In genomic region chr1:21963477-21964217, GRCh38 we compare ENCODE assay signal across 8 cellular contexts. TPM values are rescaled to one million over a fixed set of nuclear protein-coding genes. Genes with fewer than 3 reads are reported as not detected.
DNase-seq lines count a peak whose midpoint lies in the region; ATAC-seq and TF ChIP-seq lines count a peak whose summit lies in the region.

No MANE protein-coding gene starts in this region.

- H3K36me3 Mint-ChIP-seq in nephron progenitor cell (ENCODE audit: low read depth): no peaks in the 10 kb centered on the region

- no peak overlapping the region for H3K4me2 ChIP-seq in OCI-LY3 (ENCODE audit: low read length)

- DNase-seq in DMS114 treated with DMSO at 0.1 percent for 48 hours (lab: John Stamatoyannopoulos, UW; ENCODE audit: unreplicated experiment) (peak; percentile 41), HT-29 (ENCODE audit: low spot score) (peak; percentile 99), activated T-cell treated with anti-CD3 and anti-CD28 coated beads for 4 hours (peak; percentile 77), fibroblast of gingiva (ENCODE audit: low read depth) (peak; percentile 41), nephron progenitor cell (peak; percentile 89)
- DNase-seq in stimulated activated naive CD8-positive, alpha-beta T cell treated with anti-CD3 and anti-CD28 coated beads, Interleukin-15, Interleukin-2, amounts not matched to agents 100 U/mL and 50 U/mL, for 24 hours: peak; percentile 85

- no peak overlapping the region for H3K27ac Mint-ChIP-seq in nephron progenitor cell

- TF ChIP-seq CTCF in OCI-LY3 (IDR thresholded peaks at IDR 0.05; ENCODE audit: low read depth, low read length): peak; percentile 76
- TF ChIP-seq CTCF in nephron progenitor cell (IDR thresholded peaks at IDR 0.05): peak; percentile 87

- H3K36me3 ChIP-seq in OCI-LY3 (replicated peaks; ENCODE audit: low read depth, low read length): no peaks in the 10 kb centered on the region

- no peaks in the 10 kb centered on the region for H3K4me1 ChIP-seq in OCI-LY3 (ENCODE audit: low read length)

- peaks cover 2% of the 10 kb centered on the region for H3K27me3 Mint-ChIP-seq in nephron progenitor cell (ENCODE audit: low read depth, poor library complexity)

- H3K4me1 Mint-ChIP-seq in nephron progenitor cell: peaks cover 16% of the 10 kb centered on the region

- no peak overlapping the region for H3K4me3 ChIP-seq in OCI-LY3 (ENCODE audit: low read length)

- no peaks in the 10 kb centered on the region for H3K79me2 ChIP-seq in OCI-LY3 (ENCODE audit: low read length)

- peak; percentile 80 for ATAC-seq in stimulated activated naive CD8-positive, alpha-beta T cell treated with anti-CD3 and anti-CD28 coated beads, Interleukin-15, Interleukin-2, amounts not matched to agents 100 U/mL and 50 U/mL, for 24 hours
- no peak for ATAC-seq in GM21825 (IDR thresholded peaks at IDR 0.05; ENCODE audit: unreplicated experiment)

- H2AFZ ChIP-seq in OCI-LY3 (ENCODE audit: low read depth, low read length): peak overlapping the region; percentile 54; the same call in 1 of the 2 replicates

- H3K27ac ChIP-seq in OCI-LY3 (ENCODE audit: low read length): no peak overlapping the region

- no peaks in the 10 kb centered on the region for H4K20me1 ChIP-seq in OCI-LY3 (ENCODE audit: insufficient read depth, low read length)

- no peaks in the 10 kb centered on the region for H3K27me3 ChIP-seq in OCI-LY3 (ENCODE audit: low read depth, low read length)

- H3K4me3 Mint-ChIP-seq in nephron progenitor cell: no peak overlapping the region

- H3K9me3 ChIP-seq in OCI-LY3 (ENCODE audit: insufficient read depth, low read length): no peaks in the 10 kb centered on the region

- H3K9ac ChIP-seq in OCI-LY3 (ENCODE audit: low read length): no peak overlapping the region

- no peaks in the 10 kb centered on the region for H3K9me3 Mint-ChIP-seq in nephron progenitor cell

RNA-seq across cellular contexts. Expression of gene CELA3B, which starts 13.2 kb away (rescaled TPM):
- total RNA-seq in HT-29 (2014; rRNA removed; shearing (Covaris generic)): 0.81 TPM in 1 of 2 replicates, not detected in the other

RNA-seq across cellular contexts. Expression of gene HSPG2, which starts 26.5 kb away (rescaled TPM):
- 163 and 235 TPM in 2 replicates for total RNA-seq in HT-29 (2014; rRNA removed; shearing (Covaris generic))

RNA-seq across cellular contexts. Expression of gene CELA3A, which starts 37.8 kb away (rescaled TPM):
- total RNA-seq in HT-29 (2014; rRNA removed; shearing (Covaris generic)): 0.13 TPM in 1 of 2 replicates, not detected in the other

Comparison
In these comparisons a context has a peak if more than half of its experiments do, and no peak if none do; other contexts are left out.
1. DNase-seq: peak in every context shown above with its lines; median percentile 99 in HT-29; 89 in nephron progenitor cell; 85 in stimulated activated naive CD8-positive, alpha-beta T cell treated with anti-CD3 and anti-CD28 coated beads, Interleukin-15, Interleukin-2, amounts not matched to agents 100 U/mL and 50 U/mL, for 24 hours; 77 in activated T-cell treated with anti-CD3 and anti-CD28 coated beads for 4 hours; 41 in DMS114 treated with DMSO at 0.1 percent for 48 hours; 41 in fibroblast of gingiva.